In genomic region chr1:118914379-118915161, GRCh38 we compare ENCODE assay signal across 1 cellular context.
TF ChIP-seq lines count a peak whose summit lies in the region.

No MANE protein-coding gene starts in this region.

TF ChIP-seq in HepG2, 621 proteins besides CTCF, POLR2A, EP300 and RAD21 (continued from another document and continues in another):
- TF ChIP-seq ZBTB40 (IDR thresholded peaks at IDR 0.05) (no peak), ZBTB40 (CRISPR knock-in tag; IDR thresholded peaks at IDR 0.05) (no peak), ZNF550 (CRISPR knock-in tag; IDR thresholded peaks at IDR 0.05; ENCODE audit: borderline replicate concordance) (no peak), ZNF660 (CRISPR knock-in tag; IDR thresholded peaks at IDR 0.05; ENCODE audit: borderline replicate concordance, low read depth) (no peak), ZNF879 (CRISPR knock-in tag; IDR thresholded peaks at IDR 0.05) (no peak), FOXK1 (CRISPR knock-in tag; IDR thresholded peaks at IDR 0.05; ENCODE audit: borderline replicate concordance, low read depth) (peak; percentile 51; the same call in 1 of the 2 replicates), MATR3 (CRISPR knock-in tag; IDR thresholded peaks at IDR 0.05) (no peak), ADNP (CRISPR knock-in tag; IDR thresholded peaks at IDR 0.05) (no peak), KDM5A (IDR thresholded peaks at IDR 0.05; ENCODE audit: borderline replicate concordance, low read length) (no peak), RFXANK (CRISPR knock-in tag; IDR thresholded peaks at IDR 0.05) (no peak), ZSCAN12 (CRISPR knock-in tag; IDR thresholded peaks at IDR 0.05) (no peak), ZNF230 (CRISPR knock-in tag; IDR thresholded peaks at IDR 0.05) (no peak), NBN (conservative IDR thresholded peaks at IDR 0.05) (no peak), ZNF333 (CRISPR knock-in tag; IDR thresholded peaks at IDR 0.05; ENCODE audit: borderline replicate concordance) (no peak), EZH2 (conservative IDR thresholded peaks at IDR 0.05; ENCODE audit: low read depth, low read length) (no peak), MIER2 (CRISPR knock-in tag; IDR thresholded peaks at IDR 0.05) (peak; percentile 13; the same call in 1 of the 2 replicates), NAIF1 (CRISPR knock-in tag; IDR thresholded peaks at IDR 0.05; ENCODE audit: borderline replicate concordance) (no peak), ETV6 (CRISPR knock-in tag; conservative IDR thresholded peaks at IDR 0.05) (no peak), NFAT5 (CRISPR knock-in tag; IDR thresholded peaks at IDR 0.05) (no peak), SIN3A (IDR thresholded peaks at IDR 0.05; ENCODE audit: borderline replicate concordance, low read depth, low read length) (no peak), MTF2 (CRISPR knock-in tag; IDR thresholded peaks at IDR 0.05; ENCODE audit: borderline replicate concordance) (no peak), CREM (IDR thresholded peaks at IDR 0.05) (no peak), CREM (CRISPR knock-in tag; IDR thresholded peaks at IDR 0.05) (no peak), NCOA2 (CRISPR knock-in tag; IDR thresholded peaks at IDR 0.05) (peak; percentile 59), NKX3-1 (CRISPR knock-in tag; IDR thresholded peaks at IDR 0.05) (no peak), KLF16 (CRISPR knock-in tag; IDR thresholded peaks at IDR 0.05) (peak in 1 of 2 experiments; percentile 57; a peak in 1 of 4 replicates), ZNF431 (CRISPR knock-in tag; IDR thresholded peaks at IDR 0.05; ENCODE audit: borderline replicate concordance, low read depth) (no peak), FOXO1 (CRISPR knock-in tag; IDR thresholded peaks at IDR 0.05) (no peak; the same call in 1 of the 2 replicates), ZNF24 (IDR thresholded peaks at IDR 0.05) (no peak)
- TF ChIP-seq, protein P1, sequence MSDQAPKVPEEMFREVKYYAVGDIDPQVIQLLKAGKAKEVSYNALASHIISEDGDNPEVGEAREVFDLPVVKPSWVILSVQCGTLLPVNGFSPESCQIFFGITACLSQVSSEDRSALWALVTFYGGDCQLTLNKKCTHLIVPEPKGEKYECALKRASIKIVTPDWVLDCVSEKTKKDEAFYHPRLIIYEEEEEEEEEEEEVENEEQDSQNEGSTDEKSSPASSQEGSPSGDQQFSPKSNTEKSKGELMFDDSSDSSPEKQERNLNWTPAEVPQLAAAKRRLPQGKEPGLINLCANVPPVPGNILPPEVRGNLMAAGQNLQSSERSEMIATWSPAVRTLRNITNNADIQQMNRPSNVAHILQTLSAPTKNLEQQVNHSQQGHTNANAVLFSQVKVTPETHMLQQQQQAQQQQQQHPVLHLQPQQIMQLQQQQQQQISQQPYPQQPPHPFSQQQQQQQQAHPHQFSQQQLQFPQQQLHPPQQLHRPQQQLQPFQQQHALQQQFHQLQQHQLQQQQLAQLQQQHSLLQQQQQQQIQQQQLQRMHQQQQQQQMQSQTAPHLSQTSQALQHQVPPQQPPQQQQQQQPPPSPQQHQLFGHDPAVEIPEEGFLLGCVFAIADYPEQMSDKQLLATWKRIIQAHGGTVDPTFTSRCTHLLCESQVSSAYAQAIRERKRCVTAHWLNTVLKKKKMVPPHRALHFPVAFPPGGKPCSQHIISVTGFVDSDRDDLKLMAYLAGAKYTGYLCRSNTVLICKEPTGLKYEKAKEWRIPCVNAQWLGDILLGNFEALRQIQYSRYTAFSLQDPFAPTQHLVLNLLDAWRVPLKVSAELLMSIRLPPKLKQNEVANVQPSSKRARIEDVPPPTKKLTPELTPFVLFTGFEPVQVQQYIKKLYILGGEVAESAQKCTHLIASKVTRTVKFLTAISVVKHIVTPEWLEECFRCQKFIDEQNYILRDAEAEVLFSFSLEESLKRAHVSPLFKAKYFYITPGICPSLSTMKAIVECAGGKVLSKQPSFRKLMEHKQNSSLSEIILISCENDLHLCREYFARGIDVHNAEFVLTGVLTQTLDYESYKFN (CRISPR knock-in tag; conservative IDR thresholded peaks at IDR 0.05), result peak; percentile 84
- TF ChIP-seq, protein P2, sequence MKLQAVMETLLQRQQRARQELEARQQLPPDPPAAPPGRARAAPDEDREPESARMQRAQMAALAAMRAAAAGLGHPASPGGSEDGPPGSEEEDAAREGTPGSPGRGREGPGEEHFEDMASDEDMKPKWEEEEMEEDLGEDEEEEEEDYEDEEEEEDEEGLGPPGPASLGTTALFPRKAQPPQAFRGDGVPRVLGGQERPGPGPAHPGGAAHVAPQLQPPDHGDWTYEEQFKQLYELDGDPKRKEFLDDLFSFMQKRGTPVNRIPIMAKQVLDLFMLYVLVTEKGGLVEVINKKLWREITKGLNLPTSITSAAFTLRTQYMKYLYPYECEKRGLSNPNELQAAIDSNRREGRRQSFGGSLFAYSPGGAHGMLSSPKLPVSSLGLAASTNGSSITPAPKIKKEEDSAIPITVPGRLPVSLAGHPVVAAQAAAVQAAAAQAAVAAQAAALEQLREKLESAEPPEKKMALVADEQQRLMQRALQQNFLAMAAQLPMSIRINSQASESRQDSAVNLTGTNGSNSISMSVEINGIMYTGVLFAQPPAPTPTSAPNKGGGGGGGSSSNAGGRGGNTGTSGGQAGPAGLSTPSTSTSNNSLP (IDR thresholded peaks at IDR 0.05; ENCODE audit: low read depth, low read length), result peak; percentile 86
- TF ChIP-seq, protein P3, sequence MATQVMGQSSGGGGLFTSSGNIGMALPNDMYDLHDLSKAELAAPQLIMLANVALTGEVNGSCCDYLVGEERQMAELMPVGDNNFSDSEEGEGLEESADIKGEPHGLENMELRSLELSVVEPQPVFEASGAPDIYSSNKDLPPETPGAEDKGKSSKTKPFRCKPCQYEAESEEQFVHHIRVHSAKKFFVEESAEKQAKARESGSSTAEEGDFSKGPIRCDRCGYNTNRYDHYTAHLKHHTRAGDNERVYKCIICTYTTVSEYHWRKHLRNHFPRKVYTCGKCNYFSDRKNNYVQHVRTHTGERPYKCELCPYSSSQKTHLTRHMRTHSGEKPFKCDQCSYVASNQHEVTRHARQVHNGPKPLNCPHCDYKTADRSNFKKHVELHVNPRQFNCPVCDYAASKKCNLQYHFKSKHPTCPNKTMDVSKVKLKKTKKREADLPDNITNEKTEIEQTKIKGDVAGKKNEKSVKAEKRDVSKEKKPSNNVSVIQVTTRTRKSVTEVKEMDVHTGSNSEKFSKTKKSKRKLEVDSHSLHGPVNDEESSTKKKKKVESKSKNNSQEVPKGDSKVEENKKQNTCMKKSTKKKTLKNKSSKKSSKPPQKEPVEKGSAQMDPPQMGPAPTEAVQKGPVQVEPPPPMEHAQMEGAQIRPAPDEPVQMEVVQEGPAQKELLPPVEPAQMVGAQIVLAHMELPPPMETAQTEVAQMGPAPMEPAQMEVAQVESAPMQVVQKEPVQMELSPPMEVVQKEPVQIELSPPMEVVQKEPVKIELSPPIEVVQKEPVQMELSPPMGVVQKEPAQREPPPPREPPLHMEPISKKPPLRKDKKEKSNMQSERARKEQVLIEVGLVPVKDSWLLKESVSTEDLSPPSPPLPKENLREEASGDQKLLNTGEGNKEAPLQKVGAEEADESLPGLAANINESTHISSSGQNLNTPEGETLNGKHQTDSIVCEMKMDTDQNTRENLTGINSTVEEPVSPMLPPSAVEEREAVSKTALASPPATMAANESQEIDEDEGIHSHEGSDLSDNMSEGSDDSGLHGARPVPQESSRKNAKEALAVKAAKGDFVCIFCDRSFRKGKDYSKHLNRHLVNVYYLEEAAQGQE (IDR thresholded peaks at IDR 0.05; ENCODE audit: borderline replicate concordance in 1 of 2, low read depth in 1 of 2, low read length in 2 of 2), result no peak
- TF ChIP-seq, protein P4, sequence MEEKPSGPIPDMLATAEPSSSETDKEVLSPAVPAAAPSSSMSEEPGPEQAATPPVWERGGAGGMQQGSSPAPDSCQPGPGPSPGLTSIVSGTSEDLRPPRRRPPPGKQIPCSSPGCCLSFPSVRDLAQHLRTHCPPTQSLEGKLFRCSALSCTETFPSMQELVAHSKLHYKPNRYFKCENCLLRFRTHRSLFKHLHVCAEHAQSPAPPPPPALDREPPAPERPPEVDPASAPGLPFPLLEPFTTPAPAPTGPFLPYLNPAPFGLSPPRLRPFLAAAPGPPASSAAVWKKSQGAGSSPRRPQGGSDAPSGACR (CRISPR knock-in tag; IDR thresholded peaks at IDR 0.05), result no peak
